ENCODE assay signal across 10 cellular contexts in genomic region chr9:112866662-112867274, GRCh38. TPM values are rescaled to one million over a fixed set of nuclear protein-coding genes. Genes with fewer than 3 reads are reported as not detected.
DNase-seq lines count a peak whose midpoint lies in the region; ATAC-seq, FAIRE-seq and TF ChIP-seq lines count a peak whose summit lies in the region.
"Had no signal": no experiment of that assay in that cellular context is flagged by ENCODE, and none has a peak within 500 bp of the region (broad histone marks: within the 10 kb centered on the region; RNA-seq: fewer than 3 reads in every experiment).

No MANE protein-coding gene starts in this region.

- H3K36me3 ChIP-seq in BLaER1 treated with 17β-estradiol and CSF1 and Interleukin-3, amounts not matched to agents 10 nM and 100 nM = peaks cover 7 to 49% (median 22%) of the 10 kb centered on the region in 11 experiments; a peak in 17 of 22 replicates
- H3K36me3 ChIP-seq in left lung (peaks cover 0 to 41% of the 10 kb centered on the region in 2 donors), thyroid gland (no peaks in the 10 kb centered on the region)
- peaks cover 0 to 29% (median 0%) of the 10 kb centered on the region in 3 experiments for H3K36me3 ChIP-seq in naive thymus-derived CD4-positive, alpha-beta T cell (ENCODE audit: control insufficient read depth in 2 of 3, insufficient read depth in 3 of 3, low read length in 3 of 3)

- H3K4me1 ChIP-seq in BLaER1 treated with 17β-estradiol and CSF1 and Interleukin-3, amounts not matched to agents 10 nM and 100 nM = peaks cover 46 to 100% (median 88%) of the 10 kb centered on the region in 10 experiments
- H3K4me1 ChIP-seq in left lung (peaks cover 25 to 52% of the 10 kb centered on the region in 2 donors), thyroid gland (no peaks in the 10 kb centered on the region)
- H3K4me1 ChIP-seq in naive thymus-derived CD4-positive, alpha-beta T cell (ENCODE audit: control insufficient read depth in 2 of 2, insufficient read depth in 2 of 2, low read length in 2 of 2) = no peaks in the 10 kb centered on the region

- TF ChIP-seq CTCF in cardiac fibroblast (IDR thresholded peaks at IDR 0.05; ENCODE audit: low read depth, low read length) = no peak
- TF ChIP-seq CTCF in left lung (IDR thresholded peaks at IDR 0.05) = no peak
- TF ChIP-seq CTCF in thyroid gland (IDR thresholded peaks at IDR 0.05) = no peak

- peaks cover 0 to 11% (median 0%) of the 10 kb centered on the region in 11 experiments; a peak in 5 of 22 replicates for H3K9me3 ChIP-seq in BLaER1 treated with 17β-estradiol and CSF1 and Interleukin-3, amounts not matched to agents 10 nM and 100 nM (replicated peaks in 1 of 11)
- H3K9me3 ChIP-seq in left lung (no peaks in the 10 kb centered on the region), thyroid gland (no peaks in the 10 kb centered on the region)
- no peaks in the 10 kb centered on the region for H3K9me3 ChIP-seq in naive thymus-derived CD4-positive, alpha-beta T cell (ENCODE audit: control insufficient read depth in 2 of 3, low read length in 3 of 3)

- peak; percentile 27 for DNase-seq in HTR-8/SVneo (ENCODE audit: insufficient read length, low spot score)
- peak; percentile 35 to 86 for DNase-seq in cardiac fibroblast (ENCODE audit: low read depth in 2 of 2)
- peak in 1 of 2 donors; percentile 59 for DNase-seq in left lung
- DNase-seq in thyroid gland = no peak
- DNase-seq in naive thymus-derived CD4-positive, alpha-beta T cell = no peak
- DNase-seq: CD4-positive, alpha-beta T cell; NCI-H2081 treated with DMSO at 0.1 percent for 48 hours had no signal

- FAIRE-seq in HTR-8/SVneo (lab: Jason Lieb, UNC) = no peak

- H3K27ac Mint-ChIP-seq in naive thymus-derived CD4-positive, alpha-beta T cell = no peak overlapping the region
- H3K27ac Mint-ChIP-seq: CD4-positive, alpha-beta T cell had no signal

- TF ChIP-seq POLR2A in thyroid gland (IDR thresholded peaks at IDR 0.05) = no peak

- H4K20me1 ChIP-seq in BLaER1 treated with 17β-estradiol and CSF1 and Interleukin-3, amounts not matched to agents 10 nM and 100 nM = no peaks in the 10 kb centered on the region; a peak in 1 of 22 replicates

- H3K9me3 Mint-ChIP-seq in naive thymus-derived CD4-positive, alpha-beta T cell = no peaks in the 10 kb centered on the region
- H3K9me3 Mint-ChIP-seq: CD4-positive, alpha-beta T cell had no signal

- WGBS in thyroid gland, 2 donors = 83 to 87% methylated on average over 1 of the region's 1 CpG

- H3K27ac ChIP-seq in BLaER1 treated with 17β-estradiol and CSF1 and Interleukin-3, amounts not matched to agents 10 nM and 100 nM = peak overlapping the region; percentile 26 to 100 (median 76); a peak in 21 of 22 replicates
- peak overlapping the region in 1 of 2 donors; percentile 29 for H3K27ac ChIP-seq in left lung
- no peak overlapping the region for H3K27ac ChIP-seq in thyroid gland
- H3K27ac ChIP-seq in naive thymus-derived CD4-positive, alpha-beta T cell (ENCODE audit: low read depth, low read length) = no peak overlapping the region

- H3K9ac ChIP-seq in BLaER1 treated with 17β-estradiol and CSF1 and Interleukin-3, amounts not matched to agents 10 nM and 100 nM = peak overlapping the region in 9 of 11 experiments; percentile 17 to 66 (median 40); a peak in 11 of 22 replicates

- no peak overlapping the region for H3K4me3 Mint-ChIP-seq in naive thymus-derived CD4-positive, alpha-beta T cell
- H3K4me3 Mint-ChIP-seq: CD4-positive, alpha-beta T cell had no signal

- H3K27me3 Mint-ChIP-seq in naive thymus-derived CD4-positive, alpha-beta T cell = no peaks in the 10 kb centered on the region
- H3K27me3 Mint-ChIP-seq: CD4-positive, alpha-beta T cell had no signal

- POLR2A ChIA-PET in naive thymus-derived CD4-positive, alpha-beta T cell (lab: Charles Lee) = no interaction called here

- H3K4me3 ChIP-seq in BLaER1 treated with 17β-estradiol and CSF1 and Interleukin-3, amounts not matched to agents 10 nM and 100 nM = peak overlapping the region in 4 of 10 experiments; percentile 10 to 41 (median 18); a peak in 4 of 20 replicates
- H3K4me3 ChIP-seq in cardiac fibroblast (replicated peaks in 1 of 2; ENCODE audit: low read depth in 2 of 2, low read length in 2 of 2) = no peak overlapping the region
- no peak overlapping the region for H3K4me3 ChIP-seq in left lung
- no peak overlapping the region for H3K4me3 ChIP-seq in thyroid gland (replicated peaks in 1 of 3)
- H3K4me3 ChIP-seq in naive thymus-derived CD4-positive, alpha-beta T cell (ENCODE audit: low read length) = no peak overlapping the region

- ATAC-seq in left lung (peak; percentile 39), GM19023 (IDR thresholded peaks at IDR 0.05; ENCODE audit: unreplicated experiment) (no peak), GM18498 (IDR thresholded peaks at IDR 0.05; ENCODE audit: unreplicated experiment) (no peak)
- ATAC-seq in naive thymus-derived CD4-positive, alpha-beta T cell = no peak

- no peaks in the 10 kb centered on the region for H3K27me3 ChIP-seq in BLaER1 treated with 17β-estradiol and CSF1 and Interleukin-3, amounts not matched to agents 10 nM and 100 nM
- H3K27me3 ChIP-seq in left lung (no peaks in the 10 kb centered on the region), thyroid gland (no peaks in the 10 kb centered on the region)
- no peaks in the 10 kb centered on the region for H3K27me3 ChIP-seq in naive thymus-derived CD4-positive, alpha-beta T cell (ENCODE audit: control insufficient read depth in 2 of 2, insufficient read depth in 2 of 2, low read length in 2 of 2)

- intact Hi-C loops in left lung (cut with DNase I) (no loop called here), thyroid gland (cut with DNase I) (no loop called here)
- intact Hi-C loops in naive thymus-derived CD4-positive, alpha-beta T cell (cut with micrococcal nuclease) = no loop called here

- CTCF ChIA-PET in naive thymus-derived CD4-positive, alpha-beta T cell (lab: Charles Lee) = no interaction called here

- peaks cover 0 to 24% (median 4%) of the 10 kb centered on the region in 7 donors for H3K4me1 Mint-ChIP-seq in naive thymus-derived CD4-positive, alpha-beta T cell

- H3K36me3 Mint-ChIP-seq in naive thymus-derived CD4-positive, alpha-beta T cell = peaks cover 11 to 66% (median 39%) of the 10 kb centered on the region in 5 donors

- peak overlapping the region in 9 of 11 experiments; percentile 4 to 92 (median 80); a peak in 18 of 22 replicates for H3K4me2 ChIP-seq in BLaER1 treated with 17β-estradiol and CSF1 and Interleukin-3, amounts not matched to agents 10 nM and 100 nM

RNA-seq across cellular contexts. Expression of gene SLC46A2, which starts 23.9 kb away (rescaled TPM):
- total RNA-seq in left lung (10 to 100 TPM in 1 of 2 donors, 1 to 10 TPM in 1; 7.0 to 13.0 TPM), thyroid gland (under 1 TPM in 1 of 4 donors, not detected in 3; 0.27 TPM)
- total RNA-seq in naive thymus-derived CD4-positive, alpha-beta T cell = 1 to 10 TPM in 1 of 5 experiments, under 1 TPM in 1, not detected in 3; 0.27 to 4.1 TPM
- polyA plus RNA-seq in naive thymus-derived CD4-positive, alpha-beta T cell = under 1 TPM in 1 of 2 donors, not detected in 1; 0.12 TPM
- total RNA-seq: CD4-positive, alpha-beta T cell had no signal

Comparison
In these comparisons a context has a peak if more than half of its experiments do, and no peak if none do; other contexts are left out.
1. H3K27ac ChIP-seq: peak in BLaER1 treated with 17β-estradiol and CSF1 and Interleukin-3, amounts not matched to agents 10 nM and 100 nM (11 of 11); none in thyroid gland (0 of 3) and naive thymus-derived CD4-positive, alpha-beta T cell (single experiment).
2. DNase-seq: peak in HTR-8/SVneo (single experiment) and cardiac fibroblast (2 of 2); none in thyroid gland (0 of 2) and naive thymus-derived CD4-positive, alpha-beta T cell (0 of 9).